12 cellular contexts compared by ENCODE assay signal in genomic region chr11:61083601-61084147, GRCh38. TPM values are rescaled to one million over a fixed set of nuclear protein-coding genes. Genes with fewer than 3 reads are reported as not detected.
DNase-seq lines count a peak whose midpoint lies in the region; ATAC-seq and TF ChIP-seq lines count a peak whose summit lies in the region.
"Had no signal": no experiment of that assay in that cellular context is flagged by ENCODE, and none has a peak within 500 bp of the region (broad histone marks: within the 10 kb centered on the region; RNA-seq: fewer than 3 reads in every experiment).

No MANE protein-coding gene starts in this region.

- no peaks in the 10 kb centered on the region for H3K27me3 Mint-ChIP-seq in activated CD8-positive, alpha-beta memory T cell treated with anti-CD3 and anti-CD28 coated beads, Interleukin-2, amount 10 ng/mL, durations not matched to agents 7 days and 5 days
- no peaks in the 10 kb centered on the region for H3K27me3 Mint-ChIP-seq in stimulated activated naive CD8-positive, alpha-beta T cell treated with anti-CD3 and anti-CD28 coated beads, Interleukin-15, Interleukin-2, amounts not matched to agents 100 ng/mL and 50 ng/mL, for 24 hours
- H3K27me3 Mint-ChIP-seq in type B pancreatic cell (peaks cover 5% of the 10 kb centered on the region), mesothelial cell of epicardium (ENCODE audit: low read depth) (peaks cover 10% of the 10 kb centered on the region)

- peak; percentile 69 for ATAC-seq in activated CD8-positive, alpha-beta memory T cell treated with anti-CD3 and anti-CD28 coated beads, Interleukin-2, amount 10 ng/mL, durations not matched to agents 7 days and 5 days
- ATAC-seq: left lung had no signal

- peaks cover 51% of the 10 kb centered on the region for H3K4me1 Mint-ChIP-seq in activated CD8-positive, alpha-beta memory T cell treated with anti-CD3 and anti-CD28 coated beads, Interleukin-2, amount 10 ng/mL, durations not matched to agents 7 days and 5 days
- peaks cover 70% of the 10 kb centered on the region for H3K4me1 Mint-ChIP-seq in stimulated activated naive CD8-positive, alpha-beta T cell treated with anti-CD3 and anti-CD28 coated beads, Interleukin-15, Interleukin-2, amounts not matched to agents 100 ng/mL and 50 ng/mL, for 24 hours (ENCODE audit: low read depth)
- H3K4me1 Mint-ChIP-seq in type B pancreatic cell (ENCODE audit: unreplicated experiment) (no peaks in the 10 kb centered on the region), mesothelial cell of epicardium (no peaks in the 10 kb centered on the region)

- H3K9me3 Mint-ChIP-seq in activated CD8-positive, alpha-beta memory T cell treated with anti-CD3 and anti-CD28 coated beads, Interleukin-2, amount 10 ng/mL, durations not matched to agents 7 days and 5 days (ENCODE audit: low read depth), result peaks cover 2% of the 10 kb centered on the region
- no peaks in the 10 kb centered on the region for H3K9me3 Mint-ChIP-seq in stimulated activated naive CD8-positive, alpha-beta T cell treated with anti-CD3 and anti-CD28 coated beads, Interleukin-15, Interleukin-2, amounts not matched to agents 100 ng/mL and 50 ng/mL, for 24 hours
- H3K9me3 Mint-ChIP-seq in type B pancreatic cell (no peaks in the 10 kb centered on the region), mesothelial cell of epicardium (peaks cover 3% of the 10 kb centered on the region)

- DNase-seq in activated CD8-positive, alpha-beta memory T cell treated with anti-CD3 and anti-CD28 coated beads, Interleukin-2, amount 10 ng/mL, durations not matched to agents 7 days and 5 days, result peak; percentile 87
- DNase-seq in activated CD8-positive, alpha-beta memory T cell treated with anti-CD3 and anti-CD28 coated beads for 24 hours, result no peak
- DNase-seq in activated T-cell treated with anti-CD3 and anti-CD28 coated beads, Interleukin-2, amount 50 U/mL, for 1 hour, result peak; percentile 70
- peak; percentile 58 for DNase-seq in effector CD4-positive, alpha-beta T cell
- no peak for DNase-seq in type B pancreatic cell (ENCODE audit: extremely low spot score, unreplicated experiment)
- DNase-seq in mesothelial cell of epicardium (ENCODE audit: low spot score in 2 of 2, unreplicated experiment in 2 of 2), result no peak
- DNase-seq in NCI-H82 treated with DMSO at 0.1 percent for 48 hours (lab: John Stamatoyannopoulos, UW; ENCODE audit: unreplicated experiment), result no peak
- DNase-seq: glutamatergic neuron, NCI-H1417 treated with DMSO at 0.1 percent for 48 hours, substantia nigra had no signal

- H3K36me3 Mint-ChIP-seq in activated CD8-positive, alpha-beta memory T cell treated with anti-CD3 and anti-CD28 coated beads, Interleukin-2, amount 10 ng/mL, durations not matched to agents 7 days and 5 days, result peaks cover 3% of the 10 kb centered on the region
- peaks cover 25% of the 10 kb centered on the region for H3K36me3 Mint-ChIP-seq in stimulated activated naive CD8-positive, alpha-beta T cell treated with anti-CD3 and anti-CD28 coated beads, Interleukin-15, Interleukin-2, amounts not matched to agents 100 ng/mL and 50 ng/mL, for 24 hours (ENCODE audit: low read depth)
- H3K36me3 Mint-ChIP-seq in type B pancreatic cell, result no peaks in the 10 kb centered on the region
- H3K36me3 Mint-ChIP-seq in mesothelial cell of epicardium, result no peaks in the 10 kb centered on the region

- CTCF ChIA-PET in activated CD8-positive, alpha-beta memory T cell treated with anti-CD3 and anti-CD28 coated beads, Interleukin-2, amount 10 ng/mL, durations not matched to agents 7 days and 5 days (lab: Charles Lee), result interaction anchor here (0.7 to 4.5 kb wide), 13 partner anchors 9 to 105 kb away, joined by 3 to 29 read pairs (median 4); partner anchors contain the start of gene CD5

- TF ChIP-seq CTCF in type B pancreatic cell (conservative IDR thresholded peaks at IDR 0.05) (no peak), mesothelial cell of epicardium (IDR thresholded peaks at IDR 0.05; ENCODE audit: unreplicated experiment) (no peak)

- peak overlapping the region; percentile 98 for H3K27ac Mint-ChIP-seq in activated CD8-positive, alpha-beta memory T cell treated with anti-CD3 and anti-CD28 coated beads, Interleukin-2, amount 10 ng/mL, durations not matched to agents 7 days and 5 days
- peak overlapping the region; percentile 84 for H3K27ac Mint-ChIP-seq in stimulated activated naive CD8-positive, alpha-beta T cell treated with anti-CD3 and anti-CD28 coated beads, Interleukin-15, Interleukin-2, amounts not matched to agents 100 ng/mL and 50 ng/mL, for 24 hours
- H3K27ac Mint-ChIP-seq in type B pancreatic cell, result no peak overlapping the region
- no peak overlapping the region for H3K27ac Mint-ChIP-seq in mesothelial cell of epicardium

- peak overlapping the region; percentile 50 for H3K4me3 Mint-ChIP-seq in activated CD8-positive, alpha-beta memory T cell treated with anti-CD3 and anti-CD28 coated beads, Interleukin-2, amount 10 ng/mL, durations not matched to agents 7 days and 5 days
- peak overlapping the region; percentile 82 for H3K4me3 Mint-ChIP-seq in stimulated activated naive CD8-positive, alpha-beta T cell treated with anti-CD3 and anti-CD28 coated beads, Interleukin-15, Interleukin-2, amounts not matched to agents 100 ng/mL and 50 ng/mL, for 24 hours
- H3K4me3 Mint-ChIP-seq in type B pancreatic cell, result no peak overlapping the region
- H3K4me3 Mint-ChIP-seq in mesothelial cell of epicardium, result no peak overlapping the region

RNA-seq across cellular contexts. Expression of gene CD5, which starts 18.6 kb away (rescaled TPM):
- total RNA-seq in activated CD8-positive, alpha-beta memory T cell treated with anti-CD3 and anti-CD28 coated beads, Interleukin-2, amount 10 ng/mL, durations not matched to agents 7 days and 5 days, result 100 to 1,000 TPM; 134 to 152 TPM
- total RNA-seq in type B pancreatic cell (ENCODE audit: low replicate concordance) (not detected in 2 replicates), mesothelial cell of epicardium (not detected in 3 replicates)

Comparison
In these comparisons a context has a peak if more than half of its experiments do, and no peak if none do; other contexts are left out.
1. DNase-seq: peak in activated CD8-positive, alpha-beta memory T cell treated with anti-CD3 and anti-CD28 coated beads, Interleukin-2, amount 10 ng/mL, durations not matched to agents 7 days and 5 days (single experiment), activated T-cell treated with anti-CD3 and anti-CD28 coated beads, Interleukin-2, amount 50 U/mL, for 1 hour (single experiment) and effector CD4-positive, alpha-beta T cell (single experiment); none in activated CD8-positive, alpha-beta memory T cell treated with anti-CD3 and anti-CD28 coated beads for 24 hours (single experiment), type B pancreatic cell (single experiment), mesothelial cell of epicardium (0 of 2) and NCI-H82 treated with DMSO at 0.1 percent for 48 hours (single experiment).
2. H3K27ac Mint-ChIP-seq: peak in activated CD8-positive, alpha-beta memory T cell treated with anti-CD3 and anti-CD28 coated beads, Interleukin-2, amount 10 ng/mL, durations not matched to agents 7 days and 5 days (single experiment) and stimulated activated naive CD8-positive, alpha-beta T cell treated with anti-CD3 and anti-CD28 coated beads, Interleukin-15, Interleukin-2, amounts not matched to agents 100 ng/mL and 50 ng/mL, for 24 hours (single experiment); none in type B pancreatic cell (single experiment) and mesothelial cell of epicardium (single experiment).
3. H3K4me3 Mint-ChIP-seq: peak in activated CD8-positive, alpha-beta memory T cell treated with anti-CD3 and anti-CD28 coated beads, Interleukin-2, amount 10 ng/mL, durations not matched to agents 7 days and 5 days (single experiment) and stimulated activated naive CD8-positive, alpha-beta T cell treated with anti-CD3 and anti-CD28 coated beads, Interleukin-15, Interleukin-2, amounts not matched to agents 100 ng/mL and 50 ng/mL, for 24 hours (single experiment); none in type B pancreatic cell (single experiment) and mesothelial cell of epicardium (single experiment).
4. RNA of gene CD5, which starts 18.6 kb away (total RNA-seq): 134 to 152 TPM in activated CD8-positive, alpha-beta memory T cell treated with anti-CD3 and anti-CD28 coated beads, Interleukin-2, amount 10 ng/mL, durations not matched to agents 7 days and 5 days; not detected in type B pancreatic cell and not detected in mesothelial cell of epicardium; every median in the first group is over 100 times any median in the second.